In genomic region chr6:57047257-57047585, GRCh38 we compare ENCODE assay signal across 8 cellular contexts. TPM values are rescaled to one million over a fixed set of nuclear protein-coding genes. Genes with fewer than 3 reads are reported as not detected.
A peak's percentile ranks its signal among the peaks of the same experiment; 100 is the strongest.
DNase-seq lines count a peak whose midpoint lies in the region; ATAC-seq, FAIRE-seq and TF ChIP-seq lines count a peak whose summit lies in the region.
"Not testable (repeated sequence)": the region's sequence is repeated elsewhere in the genome, so short reads cannot be mapped to it uniquely, and the experiment has no call there.

No MANE protein-coding gene starts in this region.

- H3K4me1 ChIP-seq in RWPE2 (ENCODE audit: insufficient read depth, poor library complexity, severe bottlenecking) = peaks cover 13% of the 10 kb centered on the region

- ATAC-seq in GM18505 (IDR thresholded peaks at IDR 0.05; ENCODE audit: unreplicated experiment) (peak; percentile 24), GM19324 (IDR thresholded peaks at IDR 0.05; ENCODE audit: low FRiP score, unreplicated experiment) (peak; percentile 14), GM21528 (IDR thresholded peaks at IDR 0.05; ENCODE audit: low FRiP score, unreplicated experiment) (peak; percentile 31), HG02852 (IDR thresholded peaks at IDR 0.05; ENCODE audit: unreplicated experiment) (peak; percentile 23), HG03159 (IDR thresholded peaks at IDR 0.05; ENCODE audit: unreplicated experiment) (peak; percentile 30), RWPE2 (ENCODE audit: low read depth) (peak; percentile 14)

- not testable (repeated sequence) for TF ChIP-seq POLR2A in GM18505 (IDR thresholded peaks at IDR 0.05; ENCODE audit: borderline replicate concordance, extremely low read depth, insufficient read depth, insufficient read length)

- not testable (repeated sequence) for TF ChIP-seq CTCF in RWPE2 (IDR thresholded peaks at IDR 0.05; ENCODE audit: poor library complexity, severe bottlenecking); bronchial epithelial cell (IDR thresholded peaks at IDR 0.05; ENCODE audit: insufficient read depth, low read length, severe bottlenecking)

- H3K9me3 ChIP-seq in RWPE2 (ENCODE audit: severe bottlenecking) = not testable (repeated sequence)

- DNase-seq in RWPE2 (ENCODE audit: low spot score); bronchial epithelial cell (ENCODE audit: low read depth); urothelium cell line (ENCODE audit: low spot score): not testable (repeated sequence)

- H3K27me3 ChIP-seq in RWPE2 (ENCODE audit: insufficient read depth, poor library complexity, severe bottlenecking); bronchial epithelial cell (ENCODE audit: control insufficient read depth, insufficient read depth, low read length): not testable (repeated sequence)

- H3K36me3 ChIP-seq in RWPE2 (ENCODE audit: low read depth) = peaks cover 41% of the 10 kb centered on the region
- not testable (repeated sequence) for H3K36me3 ChIP-seq in bronchial epithelial cell (ENCODE audit: control insufficient read depth, insufficient read depth, low read length)

- FAIRE-seq in bronchial epithelial cell (lab: Jason Lieb, UNC) = peak; percentile 58
- peak; percentile 87 for FAIRE-seq in urothelium cell line (lab: Jason Lieb, UNC)

- H3K27ac ChIP-seq in RWPE2 (ENCODE audit: poor library complexity, severe bottlenecking) = not testable (repeated sequence)

- H3K4me3 ChIP-seq in RWPE2 (ENCODE audit: severe bottlenecking); bronchial epithelial cell (ENCODE audit: low read depth, low read length): not testable (repeated sequence)

RNA-seq across cellular contexts. Expression of gene KIAA1586, which starts 0.7 kb away (rescaled TPM):
- 4.1 and 4.5 TPM in 2 replicates for total RNA-seq in bronchial epithelial cell

RNA-seq across cellular contexts. Expression of gene ZNF451, which starts 42.8 kb away (rescaled TPM):
- 51.6 and 52.4 TPM in 2 replicates for total RNA-seq in bronchial epithelial cell
